ENCODE assay signal across 8 cellular contexts in the genomic region with DNA sequence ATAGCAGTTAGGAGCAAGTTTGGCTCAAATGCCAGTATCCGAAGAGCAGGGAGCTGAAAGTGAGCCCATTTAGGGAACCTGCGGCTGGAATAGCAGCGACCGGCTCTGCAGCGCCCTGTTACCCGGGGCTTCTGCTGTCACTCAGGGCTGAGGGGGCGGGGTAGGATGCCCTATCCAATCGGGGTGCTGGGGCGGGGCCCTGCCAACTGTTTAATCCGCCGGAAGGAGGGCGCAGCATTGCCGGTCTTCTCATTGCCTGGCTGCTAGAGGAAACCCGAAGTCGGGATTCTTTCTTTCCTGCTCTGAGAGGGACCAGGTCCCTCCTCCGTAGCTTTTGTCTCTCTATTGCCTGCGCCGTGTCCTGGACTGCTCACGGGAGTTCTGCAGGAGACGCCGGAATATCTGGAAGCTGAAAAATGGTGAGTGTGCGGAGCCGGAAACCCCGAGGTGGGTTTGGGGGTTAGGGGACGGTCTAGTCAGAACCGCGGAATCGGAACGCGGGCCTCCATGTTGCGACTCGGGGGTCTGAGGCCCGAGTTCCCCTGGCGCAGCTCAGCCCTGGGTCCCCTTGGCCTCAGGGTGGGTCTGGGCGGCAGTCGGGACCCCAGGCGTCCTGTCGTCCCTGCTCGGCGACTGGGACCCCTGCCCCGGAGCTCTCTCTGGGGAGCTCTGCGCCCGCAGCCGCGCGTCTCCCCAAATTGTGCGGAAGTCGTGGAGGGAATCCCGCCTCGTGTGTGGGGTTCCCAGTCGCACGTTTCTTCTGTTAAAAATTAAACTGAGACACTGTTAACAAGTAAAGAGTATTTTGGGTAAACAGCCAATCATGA.
A peak's percentile ranks its signal among the peaks of the same experiment; 100 is the strongest.
DNase-seq lines count a peak whose midpoint lies in the region; ATAC-seq, FAIRE-seq and TF ChIP-seq lines count a peak whose summit lies in the region.

No MANE protein-coding gene starts in this region.

- H3K9me3 ChIP-seq in RWPE2 (ENCODE audit: severe bottlenecking) (no peaks in the 10 kb centered on the region), neuron (ENCODE audit: low read length) (peaks cover 15% of the 10 kb centered on the region), stomach smooth muscle (ENCODE audit: control insufficient read depth in 2 of 2, low read length in 2 of 2) (no peaks in the 10 kb centered on the region)

- peak overlapping the region; percentile 86 to 89 for H3K9ac ChIP-seq in stomach smooth muscle (ENCODE audit: low read length in 2 of 2)

- FAIRE-seq in D721Med (lab: Jason Lieb, UNC), result no peak

- H3K36me3 ChIP-seq in RWPE2 (ENCODE audit: low read depth) (peaks cover 6% of the 10 kb centered on the region; the same call in 1 of the 2 replicates), neuron (ENCODE audit: insufficient read depth, low read length) (peaks cover 10% of the 10 kb centered on the region), stomach smooth muscle (ENCODE audit: control insufficient read depth in 2 of 2, insufficient read depth in 2 of 2, low read length in 2 of 2) (no peaks in the 10 kb centered on the region)

- H3K4me1 ChIP-seq in RWPE2 (ENCODE audit: insufficient read depth, poor library complexity, severe bottlenecking) (no peaks in the 10 kb centered on the region), neuron (ENCODE audit: insufficient read depth, low read length) (peaks cover 4% of the 10 kb centered on the region), stomach smooth muscle (ENCODE audit: control insufficient read depth, insufficient read depth, low read length) (peaks cover 4% of the 10 kb centered on the region)

- H3K27ac ChIP-seq in RWPE2 (ENCODE audit: poor library complexity, severe bottlenecking), result peak overlapping the region; percentile 73
- H3K27ac ChIP-seq in stomach smooth muscle (ENCODE audit: low read length), result peak overlapping the region; percentile 88

- peak overlapping the region; percentile 60 for H2AFZ ChIP-seq in neuron (ENCODE audit: low read depth, low read length)

- TF ChIP-seq CTCF in D721Med (IDR thresholded peaks at IDR 0.05; ENCODE audit: insufficient read depth, missing control alignments) (no peak), RWPE2 (IDR thresholded peaks at IDR 0.05; ENCODE audit: poor library complexity, severe bottlenecking) (no peak)

- peak; percentile 77 for ATAC-seq in GM21576 (IDR thresholded peaks at IDR 0.05; ENCODE audit: unreplicated experiment)
- peak; percentile 97 for ATAC-seq in RWPE2 (ENCODE audit: low read depth)

- DNase-seq in D721Med (ENCODE audit: insufficient read length, low spot score), result peak; percentile 90
- DNase-seq in Kasumi-1 (lab: John Stamatoyannopoulos, UW), result peak; percentile 97
- peak; percentile 97 for DNase-seq in RWPE2 (ENCODE audit: low spot score)
- peak; percentile 97 for DNase-seq in activated effector memory CD4-positive, alpha-beta T cell treated with anti-CD3 and anti-CD28 coated beads, Interleukin-2, amount 50 U/mL, for 16 hours
- peak; percentile 85 for DNase-seq in foreskin melanocyte

- H3K27me3 ChIP-seq in RWPE2 (ENCODE audit: insufficient read depth, poor library complexity, severe bottlenecking), result no peaks in the 10 kb centered on the region
- no peaks in the 10 kb centered on the region for H3K27me3 ChIP-seq in neuron (ENCODE audit: insufficient read depth, low read length)
- H3K27me3 ChIP-seq in stomach smooth muscle (ENCODE audit: control insufficient read depth in 1 of 2, insufficient read depth in 2 of 2, low read length in 2 of 2), result no peaks in the 10 kb centered on the region

- H3K4me3 ChIP-seq in RWPE2 (ENCODE audit: severe bottlenecking) (peak overlapping the region; percentile 79), neuron (ENCODE audit: low read length) (peak overlapping the region; percentile 99), stomach smooth muscle (ENCODE audit: low read length in 2 of 2) (peak overlapping the region; percentile 84 to 94)

Comparison
In these comparisons a context has a peak if more than half of its experiments do, and no peak if none do; other contexts are left out.
1. Peak in every context shown above with its lines: DNase-seq, ATAC-seq, H3K4me3 ChIP-seq and H3K27ac ChIP-seq.